23 cellular contexts compared by ENCODE assay signal in genomic region chr4:48475770-48476169, GRCh38. TPM values are rescaled to one million over a fixed set of nuclear protein-coding genes. Genes with fewer than 3 reads are reported as not detected.
"Had no signal": no experiment of that assay in that cellular context is flagged by ENCODE, and none has a peak within 500 bp of the region (broad histone marks: within the 10 kb centered on the region; RNA-seq: fewer than 3 reads in every experiment).

No MANE protein-coding gene starts in this region.

- DNase-seq: KBM-7, MV-4-11, NCI-H1048, NCI-H1105, NCI-H1417, NCI-H1436 treated with DMSO at 0.1 percent for 48 hours, NCI-H1694, NCI-H187 treated with DMSO at 0.1 percent for 48 hours, NCI-H2029 treated with DMSO at 0.1 percent for 48 hours, NCI-H2171 treated with DMSO at 0.1 percent for 48 hours, NCI-H345, NCI-H446 treated with DMSO at 0.1 percent for 48 hours, NCI-H510A treated with DMSO at 0.1 percent for 48 hours, NCI-H526, SHP77, T-helper 1 cell had no signal

- H3K27ac ChIP-seq: HL-60, RWPE1 had no signal

- H3K27ac Mint-ChIP-seq: IgD-negative memory B cell had no signal

- H3K4me3 Mint-ChIP-seq: IgD-negative memory B cell had no signal

- ATAC-seq: SK-N-SH treated with all-trans-retinoic acid at 6 μM for 48 hours had no signal

RNA-seq across cellular contexts. Expression of gene SLC10A4, which starts 7.4 kb away (rescaled TPM):
- total RNA-seq: LHCN-M2, MCF 10A, SK-MEL-5 had no signal
- polyA plus RNA-seq: IgD-negative memory B cell had no signal

RNA-seq across cellular contexts. Expression of gene ZAR1, which starts 14.3 kb away (rescaled TPM):
- total RNA-seq: LHCN-M2, MCF 10A, SK-MEL-5 had no signal
- polyA plus RNA-seq: IgD-negative memory B cell had no signal
